10 cellular contexts compared by ENCODE assay signal in genomic region chr3:77039606-77040553, GRCh38. TPM values are rescaled to one million over a fixed set of nuclear protein-coding genes. Genes with fewer than 3 reads are reported as not detected.
DNase-seq lines count a peak whose midpoint lies in the region; ATAC-seq, FAIRE-seq and TF ChIP-seq lines count a peak whose summit lies in the region.
"Had no signal": no experiment of that assay in that cellular context is flagged by ENCODE, and none has a peak within 500 bp of the region (broad histone marks: within the 10 kb centered on the region; RNA-seq: fewer than 3 reads in every experiment).

Gene ROBO2 (plus strand): TSS chr3:77040099. CDS start chr3:77040786, 687 bp downstream.

- no peak for ATAC-seq in GM18870 (IDR thresholded peaks at IDR 0.05; ENCODE audit: unreplicated experiment)

- H3K4me1 ChIP-seq in cardiac muscle cell (ENCODE audit: low read depth): no peaks in the 10 kb centered on the region

- no peaks in the 10 kb centered on the region for H3K9me3 ChIP-seq in cardiac muscle cell (ENCODE audit: low read depth)

- no peak for TF ChIP-seq POLR2A in H54 (IDR thresholded peaks at IDR 0.05; ENCODE audit: low read depth, low read length)

- H3K27ac ChIP-seq in cardiac muscle cell: no peak within 1 kb of the TSS

- peak within 1 kb of the TSS; percentile 47 for H3K4me3 ChIP-seq in cardiac muscle cell

- TF ChIP-seq CTCF in cardiac muscle cell (IDR thresholded peaks at IDR 0.05; ENCODE audit: low read depth, low read length): no peak

- DNase-seq in NCI-H2081 (lab: John Stamatoyannopoulos, UW) (peak; percentile 73 to 75), NCI-H2081 treated with DMSO at 0.1 percent for 48 hours (lab: John Stamatoyannopoulos, UW) (no peak), T1000 (lab: John Stamatoyannopoulos, UW) (peak; percentile 61), cardiac muscle cell (ENCODE audit: low read depth in 1 of 2, low spot score in 1 of 2) (peak; percentile 20 to 87), putamen (ENCODE audit: low spot score) (peak; percentile 34), H54 (ENCODE audit: insufficient read length, low spot score) (no peak)
- no peak for DNase-seq in activated naive CD4-positive, alpha-beta T cell treated with anti-CD3 and anti-CD28 coated beads, Interleukin-2, amount 50 U/mL, for 16 hours
- DNase-seq: CD4-positive, CD25-positive, alpha-beta regulatory T cell had no signal

- no peak for FAIRE-seq in H54 (lab: Jason Lieb, UNC)

- no peaks in the 10 kb centered on the region for H3K36me3 ChIP-seq in cardiac muscle cell

- H3K27me3 ChIP-seq in cardiac muscle cell: peaks cover 15% of the 10 kb centered on the region

RNA-seq across cellular contexts. Expression of gene ROBO2, which starts in this region (rescaled TPM):
- 39.4 and 47.1 TPM in 2 replicates for total RNA-seq in cardiac muscle cell
- polyA plus RNA-seq in cardiac muscle cell: 13.5 and 18.6 TPM in 2 replicates
- total RNA-seq: CD4-positive, CD25-positive, alpha-beta regulatory T cell; T-helper 2 cell treated with Interferon-gamma antibody and Interleukin-4, amounts not matched to agents 100 ng/mL and 5 ng/mL, for 36 hours had no signal
- polyA plus RNA-seq: CD4-positive, CD25-positive, alpha-beta regulatory T cell had no signal

Comparison
In these comparisons a context has a peak if more than half of its experiments do, and no peak if none do; other contexts are left out.
1. DNase-seq: peak in NCI-H2081 (2 of 2), T1000 (single experiment), cardiac muscle cell (2 of 2) and putamen (single experiment); none in NCI-H2081 treated with DMSO at 0.1 percent for 48 hours (single experiment), H54 (single experiment) and activated naive CD4-positive, alpha-beta T cell treated with anti-CD3 and anti-CD28 coated beads, Interleukin-2, amount 50 U/mL, for 16 hours (single experiment).